Comparison of ENCODE assay signal across 8 cellular contexts in the genomic region with DNA sequence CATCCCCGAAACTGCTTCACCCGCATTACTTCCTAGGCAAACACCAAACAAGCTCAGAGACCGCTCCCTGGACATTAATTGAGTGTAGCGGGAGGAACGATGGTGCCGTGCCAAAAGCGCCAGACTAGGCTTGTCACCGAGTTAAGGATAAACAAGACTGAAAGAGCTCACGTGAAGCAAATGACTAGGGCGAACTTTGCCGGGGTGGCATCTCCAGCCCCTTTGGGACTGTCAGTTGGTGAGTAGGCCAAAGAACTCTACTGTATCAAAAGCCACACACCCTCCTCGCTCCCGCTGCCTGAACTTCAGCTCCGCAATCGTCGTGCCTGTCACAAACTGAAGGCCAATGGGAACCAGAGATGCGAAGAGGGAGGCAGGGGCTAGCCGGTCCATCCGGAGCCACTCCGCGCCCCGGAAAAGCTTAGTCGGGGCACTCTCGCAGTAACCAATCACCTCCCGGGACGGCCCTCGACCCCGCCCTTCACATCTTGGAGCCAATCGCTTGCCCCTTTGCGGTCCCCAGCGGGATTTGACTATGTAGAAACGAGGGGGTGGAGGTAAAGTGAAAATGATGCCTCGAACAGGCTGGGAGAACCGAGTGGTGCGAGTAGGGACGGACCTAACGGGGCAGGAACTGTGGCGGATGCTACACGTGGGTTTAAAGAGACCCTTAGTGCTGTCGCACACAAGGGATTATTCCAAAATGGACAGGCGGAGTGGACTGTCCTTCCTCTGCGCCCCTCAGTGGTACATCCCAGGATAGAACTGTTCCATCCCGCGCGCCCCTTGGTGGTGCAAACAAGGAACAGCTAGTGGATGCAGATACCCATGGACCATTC.
DNase-seq lines count a peak whose midpoint lies in the region; ATAC-seq and TF ChIP-seq lines count a peak whose summit lies in the region.

No MANE protein-coding gene starts in this region.

- ATAC-seq in GM19023 (IDR thresholded peaks at IDR 0.05; ENCODE audit: unreplicated experiment), result peak; percentile 96
- peak; percentile 98 for ATAC-seq in HG03280 (IDR thresholded peaks at IDR 0.05; ENCODE audit: unreplicated experiment)

- peak; percentile 64 for TF ChIP-seq CTCF in AG09319 (IDR thresholded peaks at IDR 0.05; ENCODE audit: low read depth, low read length)

- peak; percentile 88 for DNase-seq in AG09319 (ENCODE audit: extremely low read depth, low read depth)
- peak; percentile 95 for DNase-seq in NCI-H345 (lab: John Stamatoyannopoulos, UW)
- DNase-seq in activated CD4-positive, CD25-positive, alpha-beta regulatory T cell treated with anti-CD3 and anti-CD28 coated beads, Interleukin-2, amount 50 U/mL, for 16 hours (ENCODE audit: low read depth, low spot score), result peak; percentile 84
- DNase-seq in cerebellar cortex (ENCODE audit: low spot score), result peak; percentile 96
- peak; percentile 97 for DNase-seq in islet precursor cell
- peak; percentile 74 to 87 (median 84) for DNase-seq in stimulated activated CD4-positive, alpha-beta T cell treated with anti-CD3 and anti-CD28 coated beads, Interleukin-12 subunit alpha, Interleukin-12 subunit beta, amount 100 ng/mL, for 48 hours (ENCODE audit: low read depth in 2 of 3, low spot score in 1 of 3)

Comparison
In these comparisons a context has a peak if more than half of its experiments do, and no peak if none do; other contexts are left out.
1. Peak in every context shown above with its lines: DNase-seq and ATAC-seq.